Comparison of ENCODE assay signal across 13 cellular contexts in the genomic region with DNA sequence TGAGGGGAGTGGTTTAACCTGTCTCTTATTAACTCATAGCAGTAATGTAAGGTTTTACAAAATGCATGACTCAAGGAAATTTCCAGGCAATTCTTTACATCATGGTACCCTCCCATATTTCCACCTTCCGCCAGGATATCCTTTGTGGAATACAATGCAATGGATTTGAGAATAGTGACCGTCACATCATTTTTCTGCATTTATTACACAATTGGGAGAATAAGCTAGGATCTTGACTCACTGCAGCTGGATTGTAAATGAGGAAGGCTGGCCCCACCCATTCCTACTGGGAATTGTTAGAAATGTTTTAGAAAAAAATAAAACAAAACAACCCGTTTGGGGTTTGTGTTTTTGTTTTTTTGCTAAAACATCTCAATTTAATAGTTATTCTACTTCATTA.
DNase-seq lines count a peak whose midpoint lies in the region; ATAC-seq and TF ChIP-seq lines count a peak whose summit lies in the region.
"Had no signal": no experiment of that assay in that cellular context is flagged by ENCODE, and none has a peak within 500 bp of the region (broad histone marks: within the 10 kb centered on the region; RNA-seq: fewer than 3 reads in every experiment).

No MANE protein-coding gene starts in this region.

- H3K9me3 ChIP-seq in gastroesophageal sphincter: no peaks in the 10 kb centered on the region
- H3K9me3 ChIP-seq: HAP-1 had no signal

- H3K27me3 Mint-ChIP-seq in stimulated activated naive CD8-positive, alpha-beta T cell treated with anti-CD3 and anti-CD28 coated beads, Interleukin-15, amount 100 ng/mL, for 72 hours: no peaks in the 10 kb centered on the region
- peaks cover 0 to 7% of the 10 kb centered on the region in 2 donors for H3K27me3 Mint-ChIP-seq in effector memory CD8-positive, alpha-beta T cell
- H3K27me3 Mint-ChIP-seq in activated naive CD4-positive, alpha-beta T cell treated with anti-CD3 and anti-CD28 coated beads, Interleukin-2, amount 10 ng/mL, durations not matched to agents 7 days and 5 days: no peaks in the 10 kb centered on the region
- H3K27me3 Mint-ChIP-seq: B cell had no signal

- 56 to 78% methylated on average over 3 of the region's 3 CpGs for WGBS in gastroesophageal sphincter (ENCODE audit: low coverage in 1 of 2), 2 donors

- H3K27ac Mint-ChIP-seq in stimulated activated naive CD8-positive, alpha-beta T cell treated with anti-CD3 and anti-CD28 coated beads, Interleukin-15, amount 100 ng/mL, for 72 hours: no peak overlapping the region
- no peak overlapping the region for H3K27ac Mint-ChIP-seq in effector memory CD8-positive, alpha-beta T cell
- H3K27ac Mint-ChIP-seq in activated naive CD4-positive, alpha-beta T cell treated with anti-CD3 and anti-CD28 coated beads, Interleukin-2, amount 10 ng/mL, durations not matched to agents 7 days and 5 days: no peak overlapping the region
- H3K27ac Mint-ChIP-seq: B cell; CD4-positive, alpha-beta memory T cell had no signal

- ATAC-seq in stimulated activated naive CD8-positive, alpha-beta T cell treated with anti-CD3 and anti-CD28 coated beads, Interleukin-15, Interleukin-2, amounts not matched to agents 100 U/mL and 50 U/mL, for 24 hours: peak; percentile 36
- no peak for ATAC-seq in stimulated activated naive CD8-positive, alpha-beta T cell treated with anti-CD3 and anti-CD28 coated beads, Interleukin-15, amount 100 ng/mL, for 72 hours
- peak; percentile 51 for ATAC-seq in gastroesophageal sphincter
- ATAC-seq in effector memory CD8-positive, alpha-beta T cell (replicated peaks): no peak

- CTCF ChIA-PET in activated naive CD4-positive, alpha-beta T cell treated with anti-CD3 and anti-CD28 coated beads, Interleukin-2, amount 10 ng/mL, durations not matched to agents 7 days and 5 days (lab: Charles Lee): no interaction called here

- no peaks in the 10 kb centered on the region for H3K36me3 Mint-ChIP-seq in effector memory CD8-positive, alpha-beta T cell (ENCODE audit: insufficient read depth)
- no peaks in the 10 kb centered on the region for H3K36me3 Mint-ChIP-seq in activated naive CD4-positive, alpha-beta T cell treated with anti-CD3 and anti-CD28 coated beads, Interleukin-2, amount 10 ng/mL, durations not matched to agents 7 days and 5 days

- TF ChIP-seq POLR2A in gastroesophageal sphincter (IDR thresholded peaks at IDR 0.05): no peak

- TF ChIP-seq CTCF in epithelial cell of esophagus (IDR thresholded peaks at IDR 0.05; ENCODE audit: insufficient read depth, low read depth, low read length, missing control alignments) (no peak), gastroesophageal sphincter (IDR thresholded peaks at IDR 0.05) (no peak)

- peaks cover 6 to 8% of the 10 kb centered on the region in 2 donors for H3K9me3 Mint-ChIP-seq in stimulated activated naive CD8-positive, alpha-beta T cell treated with anti-CD3 and anti-CD28 coated beads, Interleukin-15, amount 100 ng/mL, for 72 hours
- H3K9me3 Mint-ChIP-seq in effector memory CD8-positive, alpha-beta T cell: no peaks in the 10 kb centered on the region
- H3K9me3 Mint-ChIP-seq in activated naive CD4-positive, alpha-beta T cell treated with anti-CD3 and anti-CD28 coated beads, Interleukin-2, amount 10 ng/mL, durations not matched to agents 7 days and 5 days: peaks cover 8% of the 10 kb centered on the region

- H3K4me3 Mint-ChIP-seq in stimulated activated naive CD8-positive, alpha-beta T cell treated with anti-CD3 and anti-CD28 coated beads, Interleukin-15, amount 100 ng/mL, for 72 hours: no peak overlapping the region
- no peak overlapping the region for H3K4me3 Mint-ChIP-seq in effector memory CD8-positive, alpha-beta T cell
- H3K4me3 Mint-ChIP-seq in activated naive CD4-positive, alpha-beta T cell treated with anti-CD3 and anti-CD28 coated beads, Interleukin-2, amount 10 ng/mL, durations not matched to agents 7 days and 5 days: no peak overlapping the region
- H3K4me3 Mint-ChIP-seq: B cell; CD4-positive, alpha-beta memory T cell had no signal

- no peaks in the 10 kb centered on the region for H3K36me3 ChIP-seq in gastroesophageal sphincter
- H3K36me3 ChIP-seq: HAP-1 had no signal

- no peaks in the 10 kb centered on the region for H3K27me3 ChIP-seq in gastroesophageal sphincter

- no peak overlapping the region for H3K27ac ChIP-seq in gastroesophageal sphincter

- H3K4me3 ChIP-seq in epithelial cell of esophagus (ENCODE audit: low read length) (no peak overlapping the region), gastroesophageal sphincter (no peak overlapping the region)
- H3K4me3 ChIP-seq: HAP-1 had no signal

- H3K4me1 Mint-ChIP-seq in stimulated activated naive CD8-positive, alpha-beta T cell treated with anti-CD3 and anti-CD28 coated beads, Interleukin-15, amount 100 ng/mL, for 72 hours: peaks cover 16% of the 10 kb centered on the region
- H3K4me1 Mint-ChIP-seq in effector memory CD8-positive, alpha-beta T cell (ENCODE audit: low read depth in 2 of 2): no peaks in the 10 kb centered on the region
- no peaks in the 10 kb centered on the region for H3K4me1 Mint-ChIP-seq in activated naive CD4-positive, alpha-beta T cell treated with anti-CD3 and anti-CD28 coated beads, Interleukin-2, amount 10 ng/mL, durations not matched to agents 7 days and 5 days
- H3K4me1 Mint-ChIP-seq: B cell; CD4-positive, alpha-beta memory T cell had no signal

- no peak for TF ChIP-seq EP300 in gastroesophageal sphincter (IDR thresholded peaks at IDR 0.05)

- H3K4me1 ChIP-seq in gastroesophageal sphincter: no peaks in the 10 kb centered on the region
- H3K4me1 ChIP-seq: HAP-1 had no signal

- DNase-seq in stimulated activated naive CD8-positive, alpha-beta T cell treated with anti-CD3 and anti-CD28 coated beads, Interleukin-15, Interleukin-2, amounts not matched to agents 100 U/mL and 50 U/mL, for 24 hours: no peak
- no peak for DNase-seq in stimulated activated naive CD8-positive, alpha-beta T cell treated with anti-CD3 and anti-CD28 coated beads, Interleukin-15, amount 100 ng/mL, for 72 hours
- DNase-seq in epithelial cell of esophagus (ENCODE audit: low read depth) (peak; percentile 23), NCI-H1694 (lab: John Stamatoyannopoulos, UW) (no peak)
- DNase-seq in effector memory CD8-positive, alpha-beta T cell: no peak
- DNase-seq in activated naive CD4-positive, alpha-beta T cell treated with anti-CD3 and anti-CD28 coated beads, Interleukin-2, amount 10 ng/mL, durations not matched to agents 7 days and 5 days: no peak
- DNase-seq: ACHN; C1 segment of cervical spinal cord; CD4-positive, alpha-beta memory T cell; DMS79 had no signal

Comparison
In these comparisons a context has a peak if more than half of its experiments do, and no peak if none do; other contexts are left out.
1. ATAC-seq: peak in stimulated activated naive CD8-positive, alpha-beta T cell treated with anti-CD3 and anti-CD28 coated beads, Interleukin-15, Interleukin-2, amounts not matched to agents 100 U/mL and 50 U/mL, for 24 hours (single experiment) and gastroesophageal sphincter (single experiment); none in stimulated activated naive CD8-positive, alpha-beta T cell treated with anti-CD3 and anti-CD28 coated beads, Interleukin-15, amount 100 ng/mL, for 72 hours (single experiment) and effector memory CD8-positive, alpha-beta T cell (single experiment).